Comparison of ENCODE assay signal across 17 cellular contexts in genomic region chr1:16209132-16209846, GRCh38. TPM values are rescaled to one million over a fixed set of nuclear protein-coding genes. Genes with fewer than 3 reads are reported as not detected.
A peak's percentile ranks its signal among the peaks of the same experiment; 100 is the strongest.
DNase-seq lines count a peak whose midpoint lies in the region; ATAC-seq, FAIRE-seq and TF ChIP-seq lines count a peak whose summit lies in the region.
"Had no signal": no experiment of that assay in that cellular context is flagged by ENCODE, and none has a peak within 500 bp of the region (broad histone marks: within the 10 kb centered on the region; RNA-seq: fewer than 3 reads in every experiment).

No MANE protein-coding gene starts in this region.

- in situ Hi-C loops in IMR-90 (cut with MboI; ENCODE audit: low sequenced_read_pairs): no loop called here
- in situ Hi-C loops in K562 (cut with MboI): no loop called here

- no TSS peak for BruUV-seq in IMR-90 (replicated peaks; lab: Mats Ljungman, UMichigan)
- BruUV-seq in K562 (replicated peaks; lab: Mats Ljungman, UMichigan): no TSS peak

- intact Hi-C loops in IMR-90 (cut with micrococcal nuclease): loop anchor here (5.0 kb wide), 2 partner anchors 33 to 158 kb away; partner anchors contain the start of gene SZRD1
- intact Hi-C loops in K562 (cut with micrococcal nuclease): no loop called here
- intact Hi-C loops in ascending aorta (cut with DNase I): no loop called here

- H2AFZ ChIP-seq in IMR-90 (replicated peaks; ENCODE audit: low read length, poor library complexity) (no peak overlapping the region), K562 (ENCODE audit: low read depth, low read length) (no peak overlapping the region)

- TF ChIP-seq RAD21 in IMR-90 (IDR thresholded peaks at IDR 0.05; ENCODE audit: low read length): no peak
- TF ChIP-seq RAD21 in K562 (CRISPR knock-in tag; conservative IDR thresholded peaks at IDR 0.05 in 1 of 2, IDR thresholded peaks at IDR 0.05 in 1 of 2): no peak

- peaks cover 0 to 3% (median 0%) of the 10 kb centered on the region in 3 donors for H3K36me3 Mint-ChIP-seq in naive thymus-derived CD8-positive, alpha-beta T cell

- H3K79me1 ChIP-seq in IMR-90 (ENCODE audit: low read depth in 1 of 2, low read length in 2 of 2): peaks cover 7 to 18% of the 10 kb centered on the region in 2 experiments; a peak in 3 of 4 replicates

- H3K9me1 ChIP-seq in IMR-90 (ENCODE audit: insufficient read depth, low read length): peaks cover 6% of the 10 kb centered on the region; the same call in 1 of the 2 replicates
- H3K9me1 ChIP-seq in K562 (ENCODE audit: control insufficient read depth, insufficient read depth, low read length): no peaks in the 10 kb centered on the region

- H3K9me3 ChIP-seq in BLaER1 treated with 17β-estradiol and CSF1 and Interleukin-3, amounts not matched to agents 10 nM and 100 nM (replicated peaks in 1 of 11): no peaks in the 10 kb centered on the region
- H3K9me3 ChIP-seq in IMR-90 (ENCODE audit: control insufficient read depth, insufficient read depth, low read length) (no peaks in the 10 kb centered on the region), K562 (replicated peaks; ENCODE audit: control insufficient read depth, insufficient read depth, low read depth, low read length) (no peaks in the 10 kb centered on the region), ascending aorta (no peaks in the 10 kb centered on the region)
- H3K9me3 ChIP-seq: thoracic aorta had no signal

- H2AK9ac ChIP-seq in IMR-90 (replicated peaks; ENCODE audit: low read depth, low read length, poor library complexity): peak overlapping the region; percentile 44

- peak overlapping the region in 6 of 10 donors; percentile 14 to 77 (median 43) for H3K27ac Mint-ChIP-seq in naive thymus-derived CD8-positive, alpha-beta T cell
- H3K27ac Mint-ChIP-seq: activated CD4-positive, alpha-beta T cell treated with anti-CD3 and anti-CD28 coated beads, Interleukin-2, amount 10 ng/mL, durations not matched to agents 24 days and 14 days had no signal

- peaks cover 8% of the 10 kb centered on the region; the same call in 2 of the 3 replicates for H3K79me2 ChIP-seq in K562 (ENCODE audit: control insufficient read depth, insufficient read depth, low read length)

- H4K5ac ChIP-seq in IMR-90 (ENCODE audit: low read depth, low read length): no peak overlapping the region; the same call in 1 of the 2 replicates

- no peak overlapping the region for H3K18ac ChIP-seq in IMR-90 (ENCODE audit: low read depth, low read length)

- TF ChIP-seq POLR2A in IMR-90 (IDR thresholded peaks at IDR 0.05; ENCODE audit: low read depth, low read length) (no peak), K562 (conservative IDR thresholded peaks at IDR 0.05) (no peak)

- dilution Hi-C loops in IMR-90 (cut with HindIII; ENCODE audit: low sequenced_read_pairs, unreplicated experiment): no loop called here

- H3K36me3 ChIP-seq in BLaER1 treated with 17β-estradiol and CSF1 and Interleukin-3, amounts not matched to agents 10 nM and 100 nM: peaks cover 0 to 10% (median 6%) of the 10 kb centered on the region in 11 experiments; a peak in 12 of 22 replicates
- no peaks in the 10 kb centered on the region for H3K36me3 ChIP-seq in IMR-90 (ENCODE audit: control insufficient read depth, insufficient read depth, low read length)
- H3K36me3 ChIP-seq in K562 (ENCODE audit: control insufficient read depth, insufficient read depth, low read length): no peaks in the 10 kb centered on the region
- H3K36me3 ChIP-seq in ascending aorta: no peaks in the 10 kb centered on the region
- H3K36me3 ChIP-seq: thoracic aorta had no signal

- H3K27ac ChIP-seq in BLaER1 treated with 17β-estradiol and CSF1 and Interleukin-3, amounts not matched to agents 10 nM and 100 nM: peak overlapping the region in 4 of 11 experiments; percentile 13 to 30 (median 20); a peak in 3 of 22 replicates
- H3K27ac ChIP-seq in IMR-90 (ENCODE audit: insufficient read depth, low read length) (no peak overlapping the region; the same call in 1 of the 2 replicates), K562 (ENCODE audit: extremely low read depth, low read depth, low read length) (no peak overlapping the region), ascending aorta (no peak overlapping the region)
- H3K27ac ChIP-seq: thoracic aorta had no signal

- no peak overlapping the region for H3K23ac ChIP-seq in IMR-90 (ENCODE audit: low read depth, low read length)

- H2BK5ac ChIP-seq in IMR-90 (ENCODE audit: low read depth, low read length, poor library complexity, severe bottlenecking): no peak overlapping the region

- 88% methylated on average over 4 of the region's 9 CpGs; no CpG with 5 or more reads in 1 of the 2 experiments for WGBS in IMR-90 (ENCODE audit: extremely low coverage in 2 of 2, insufficient read length in 1 of 2), 2 experiments
- 63% methylated on average over 9 of the region's 9 CpGs for WGBS in K562 (ENCODE audit: insufficient coverage, low coverage, missing lambda C conversion rate)

- H4K20me1 ChIP-seq in BLaER1 treated with 17β-estradiol and CSF1 and Interleukin-3, amounts not matched to agents 10 nM and 100 nM: no peaks in the 10 kb centered on the region
- H4K20me1 ChIP-seq in IMR-90 (ENCODE audit: insufficient read depth, low read length) (no peaks in the 10 kb centered on the region), K562 (replicated peaks; ENCODE audit: control insufficient read depth, insufficient read depth, low read length) (no peaks in the 10 kb centered on the region)

- no peak for TF ChIP-seq EP300 in K562 (IDR thresholded peaks at IDR 0.05; ENCODE audit: low read length)

- H3K4me2 ChIP-seq in BLaER1 treated with 17β-estradiol and CSF1 and Interleukin-3, amounts not matched to agents 10 nM and 100 nM: peak overlapping the region in 8 of 11 experiments; percentile 73 to 87 (median 86); a peak in 11 of 22 replicates
- peak overlapping the region; percentile 20; the same call in 1 of the 2 replicates for H3K4me2 ChIP-seq in IMR-90 (ENCODE audit: low read depth, low read length)
- H3K4me2 ChIP-seq in K562 (ENCODE audit: insufficient read depth, low read length): no peak overlapping the region

- no peaks in the 10 kb centered on the region for H3K9me3 Mint-ChIP-seq in naive thymus-derived CD8-positive, alpha-beta T cell
- H3K9me3 Mint-ChIP-seq: activated CD4-positive, alpha-beta T cell treated with anti-CD3 and anti-CD28 coated beads, Interleukin-2, amount 10 ng/mL, durations not matched to agents 24 days and 14 days had no signal

- no peak overlapping the region for H3K56ac ChIP-seq in IMR-90 (ENCODE audit: extremely low read depth, insufficient read depth, low read length)

- no peak for FAIRE-seq in K562 (lab: Jason Lieb, UNC)
- FAIRE-seq: TTC549 had no signal

- H3K27me3 ChIP-seq in BLaER1 treated with 17β-estradiol and CSF1 and Interleukin-3, amounts not matched to agents 10 nM and 100 nM: no peaks in the 10 kb centered on the region
- H3K27me3 ChIP-seq in IMR-90 (ENCODE audit: control insufficient read depth, insufficient read depth, low read length): no peaks in the 10 kb centered on the region
- no peaks in the 10 kb centered on the region for H3K27me3 ChIP-seq in K562 (ENCODE audit: control insufficient read depth in 2 of 2, insufficient read depth in 2 of 2, low read length in 2 of 2)
- H3K27me3 ChIP-seq in ascending aorta: no peaks in the 10 kb centered on the region

- no peak overlapping the region for H2BK120ac ChIP-seq in IMR-90 (ENCODE audit: low read depth, low read length)

- H3K4me1 ChIP-seq in BLaER1 treated with 17β-estradiol and CSF1 and Interleukin-3, amounts not matched to agents 10 nM and 100 nM: peaks cover 31 to 46% (median 41%) of the 10 kb centered on the region in 10 experiments
- H3K4me1 ChIP-seq in IMR-90 (ENCODE audit: control insufficient read depth, insufficient read depth, low read length) (peaks cover 9% of the 10 kb centered on the region), K562 (replicated peaks in 1 of 2; ENCODE audit: control insufficient read depth in 2 of 2, insufficient read depth in 2 of 2, low read length in 2 of 2) (peaks cover 26 to 54% of the 10 kb centered on the region in 2 experiments), ascending aorta (peaks cover 12 to 16% of the 10 kb centered on the region in 2 donors)

- H3K9ac ChIP-seq in BLaER1 treated with 17β-estradiol and CSF1 and Interleukin-3, amounts not matched to agents 10 nM and 100 nM: peak overlapping the region in 5 of 11 experiments; percentile 23 to 49 (median 42); a peak in 2 of 22 replicates
- H3K9ac ChIP-seq in IMR-90 (ENCODE audit: low read depth, low read length) (0 out of 2 replicates have a peak overlapping the region, but pooled peaks have one; percentile 37), K562 (ENCODE audit: insufficient read depth in 1 of 2, low read depth in 2 of 2, low read length in 2 of 2) (peak overlapping the region in 1 of 2 experiments; percentile 90; a peak in 2 of 4 replicates)

- H3K27me3 Mint-ChIP-seq in naive thymus-derived CD8-positive, alpha-beta T cell: no peaks in the 10 kb centered on the region

- peak overlapping the region in 4 of 10 donors; percentile 16 to 64 (median 37) for H3K4me3 Mint-ChIP-seq in naive thymus-derived CD8-positive, alpha-beta T cell

- peaks cover 0 to 14% (median 12%) of the 10 kb centered on the region in 4 donors for H3K4me1 Mint-ChIP-seq in naive thymus-derived CD8-positive, alpha-beta T cell

- CTCF ChIA-PET in IMR-90 (lab: Yijun Ruan, JAX) (no interaction called here), K562 (lab: Yijun Ruan, JAX; ENCODE audit: low intra/inter-chr PET ratio) (no interaction called here)

- POLR2A ChIA-PET in IMR-90 (lab: Charles Lee; ENCODE audit: unreplicated experiment) (interaction anchor here (0.5 kb wide), 1 partner anchor 17 kb away, joined by 3 read pairs; no protein-coding TSS in a partner anchor), K562 (lab: Yijun Ruan, JAX) (interaction anchor here (0.6 to 3.7 kb wide), 2 partner anchors 8 to 229 kb away, joined by 3 to 21 read pairs; no protein-coding TSS in a partner anchor)
- POLR2A ChIA-PET in naive thymus-derived CD8-positive, alpha-beta T cell (lab: Charles Lee): interaction anchor here (3.1 kb wide), 1 partner anchor 8 kb away, joined by 28 read pairs; no protein-coding TSS in a partner anchor

- H2BK20ac ChIP-seq in IMR-90 (ENCODE audit: low read depth, low read length): no peak overlapping the region

- no peak for TF ChIP-seq CTCF in IMR-90 (conservative IDR thresholded peaks at IDR 0.05; ENCODE audit: low read depth, low read length)
- TF ChIP-seq CTCF in K562 (IDR thresholded peaks at IDR 0.05 in 2 of 3, conservative IDR thresholded peaks at IDR 0.05 in 1 of 3; ENCODE audit: insufficient read depth in 2 of 3, low read depth in 1 of 3, low read length in 3 of 3): no peak
- no peak for TF ChIP-seq CTCF in ascending aorta (IDR thresholded peaks at IDR 0.05)

- peak overlapping the region; percentile 20; the same call in 1 of the 2 replicates for H4K91ac ChIP-seq in IMR-90 (ENCODE audit: insufficient read depth, low read depth, low read length)

- peak overlapping the region; percentile 45; the same call in 1 of the 2 replicates for H2AK5ac ChIP-seq in IMR-90 (ENCODE audit: low read depth, low read length)

- H2BK15ac ChIP-seq in IMR-90 (ENCODE audit: low read depth, low read length): no peak overlapping the region

- H4K8ac ChIP-seq in IMR-90 (ENCODE audit: low read depth in 2 of 2, low read length in 2 of 2): peak overlapping the region; percentile 13 to 24; a peak in 2 of 4 replicates

- 0 out of 2 replicates have a peak overlapping the region, but pooled peaks have one; percentile 16 for H3K14ac ChIP-seq in IMR-90 (replicated peaks; ENCODE audit: low read depth, low read length)

- DNase-seq in IMR-90: no peak
- no peak for DNase-seq in K562 (ENCODE audit: extremely low read depth in 1 of 4, low spot score in 3 of 4)
- no peak for DNase-seq in naive thymus-derived CD8-positive, alpha-beta T cell
- no peak for DNase-seq in ascending aorta (ENCODE audit: low spot score in 2 of 2)
- no peak for DNase-seq in NCI-H526 treated with DMSO at 0.1 percent for 48 hours (lab: John Stamatoyannopoulos, UW)
- DNase-seq: activated CD4-positive, alpha-beta T cell treated with anti-CD3 and anti-CD28 coated beads, Interleukin-2, amount 10 ng/mL, durations not matched to agents 24 days and 14 days; activated CD8-positive, alpha-beta memory T cell treated with anti-CD3 and anti-CD28 coated beads, Interleukin-2, amount 50 U/mL, for 48 hours; activated gamma-delta T cell; cortex of kidney; foreskin fibroblast; NCI-H1930; retina had no signal

- H3K4me3 ChIP-seq in BLaER1 treated with 17β-estradiol and CSF1 and Interleukin-3, amounts not matched to agents 10 nM and 100 nM: no peak overlapping the region
- H3K4me3 ChIP-seq in IMR-90 (ENCODE audit: insufficient read depth, low read depth, low read length) (peak overlapping the region; percentile 8; the same call in 1 of the 2 replicates), K562 (no peak overlapping the region), ascending aorta (no peak overlapping the region)
- H3K4me3 ChIP-seq: thoracic aorta had no signal

- peak overlapping the region; percentile 10 for H3K4ac ChIP-seq in IMR-90 (ENCODE audit: low read depth, low read length)

- ATAC-seq in IMR-90 (ENCODE audit: low read depth) (no peak), K562 (no peak), HG03520 (IDR thresholded peaks at IDR 0.05; ENCODE audit: unreplicated experiment) (no peak), HG02763 (IDR thresholded peaks at IDR 0.05; ENCODE audit: unreplicated experiment) (no peak)
- ATAC-seq in naive thymus-derived CD8-positive, alpha-beta T cell: no peak

RNA-seq across cellular contexts. Expression of gene ARHGEF19, which starts 3.2 kb away (rescaled TPM):
- total RNA-seq in IMR-90 (2012; rRNA removed) (3.3 and 4.5 TPM in 2 replicates), K562 (2014; rRNA removed) (6.3 and 7.0 TPM in 2 replicates), K562 (2014; rRNA removed; fragmentation: Illumina TruSeq; extraction: Trizol) (2.7 and 4.3 TPM in 2 replicates), K562 (2015; rRNA removed; fragmentation: Illumina TruSeq; extraction: Trizol) (5.2 and 6.0 TPM in 2 replicates), K562 (2021) (11.2 and 15.1 TPM in 2 replicates), ascending aorta (1.5 TPM)
- polyA plus RNA-seq in IMR-90 (2012; rRNA removed) (16.8 and 17.2 TPM in 2 replicates), K562 (2011; rRNA removed) (21.0 and 33.1 TPM in 2 replicates), K562 (2014; fragmentation: Illumina TruSeq; extraction: Trizol) (4.4 and 10.8 TPM in 2 replicates), K562 (2014; fragmentation: Nextera tagmentation; extraction: Ambion mirVana) (1 to 10 TPM in 1 of 2 experiments, under 1 TPM in 1; 0.73 to 1.1 TPM), K562 (2014; rRNA removed) (14.8 and 17.1 TPM in 2 replicates)
- 13.6 and 18.3 TPM in 2 replicates for polyA plus RNA-seq in IMR-90 (2012; cell fraction: cytosol; rRNA removed)
- 34.8 and 65.2 TPM in 2 replicates for polyA plus RNA-seq in IMR-90 (2012; cell fraction: nucleus; rRNA removed; ENCODE audit: low replicate concordance)
- total RNA-seq in K562 (2011; cell fraction: chromatin; rRNA removed; ENCODE audit: low replicate concordance): 15.4 and 51.0 TPM in 2 replicates
- total RNA-seq in K562 (2011; cell fraction: nucleolus; rRNA removed): 25.4 and 38.4 TPM in 2 replicates
- 20.2 and 22.1 TPM in 2 replicates for total RNA-seq in K562 (2011; cell fraction: nucleoplasm; rRNA removed)
- 31.5 and 39.3 TPM in 2 replicates for polyA plus RNA-seq in K562 (2011; cell fraction: cytosol; rRNA removed)
- polyA plus RNA-seq in K562 (2011; cell fraction: nucleus; rRNA removed): 84.8 and 93.8 TPM in 2 replicates
- 14.3 and 15.2 TPM in 2 replicates for polyA plus RNA-seq in K562 (2012)
- polyA minus RNA-seq in K562 (2011; rRNA and poly(A)+ RNA removed): 7.3 and 9.1 TPM in 2 replicates
- 9.3 and 17.2 TPM in 2 replicates for polyA minus RNA-seq in K562 (2011; cell fraction: cytosol; rRNA and poly(A)+ RNA removed)
- 17.2 and 21.5 TPM in 2 replicates for polyA minus RNA-seq in K562 (2011; cell fraction: nucleus; rRNA and poly(A)+ RNA removed)
- total RNA-seq in naive thymus-derived CD8-positive, alpha-beta T cell: 10 to 100 TPM; 11.9 to 12.7 TPM
- polyA plus RNA-seq in naive thymus-derived CD8-positive, alpha-beta T cell: 1 to 10 TPM; 6.4 to 8.9 (median 7.7) TPM

RNA-seq across cellular contexts. Expression of gene CPLANE2, which starts 27.7 kb away (rescaled TPM):
- 3.2 and 3.3 TPM in 2 replicates for total RNA-seq in IMR-90 (2012; rRNA removed)
- 5.8 and 7.5 TPM in 2 replicates for polyA plus RNA-seq in IMR-90 (2012; rRNA removed)
- polyA plus RNA-seq in IMR-90 (2012; cell fraction: cytosol; rRNA removed): 3.2 and 10.3 TPM in 2 replicates
- polyA plus RNA-seq in IMR-90 (2012; cell fraction: nucleus; rRNA removed; ENCODE audit: low replicate concordance): 3.8 and 21.9 TPM in 2 replicates
- 6.0 and 32.3 TPM in 2 replicates for total RNA-seq in K562 (2011; cell fraction: chromatin; rRNA removed; ENCODE audit: low replicate concordance)
- 25.7 and 37.9 TPM in 2 replicates for total RNA-seq in K562 (2011; cell fraction: nucleolus; rRNA removed)
- 15.3 and 20.1 TPM in 2 replicates for total RNA-seq in K562 (2011; cell fraction: nucleoplasm; rRNA removed)
- 19.9 and 27.8 TPM in 2 replicates for total RNA-seq in K562 (2014; rRNA removed)
- total RNA-seq in K562 (2014; rRNA removed; fragmentation: Illumina TruSeq; extraction: Trizol): 3.3 and 3.7 TPM in 2 replicates
- total RNA-seq in K562 (2015; rRNA removed; fragmentation: Illumina TruSeq; extraction: Trizol): 8.0 and 8.3 TPM in 2 replicates
- total RNA-seq in K562 (2021): 17.8 and 20.9 TPM in 2 replicates
- polyA plus RNA-seq in K562 (2011; rRNA removed): 10.9 and 15.9 TPM in 2 replicates
- polyA plus RNA-seq in K562 (2011; cell fraction: cytosol; rRNA removed): 14.2 and 28.7 TPM in 2 replicates
- polyA plus RNA-seq in K562 (2011; cell fraction: nucleus; rRNA removed): 22.8 and 30.9 TPM in 2 replicates
- polyA plus RNA-seq in K562 (2012): 16.0 and 21.8 TPM in 2 replicates
- polyA plus RNA-seq in K562 (2014; fragmentation: Illumina TruSeq; extraction: Trizol): 8.1 and 13.6 TPM in 2 replicates
- polyA plus RNA-seq in K562 (2014; fragmentation: Nextera tagmentation; extraction: Ambion mirVana): under 1 TPM; 0.17 to 0.32 TPM
- polyA plus RNA-seq in K562 (2014; rRNA removed): 10.3 and 15.5 TPM in 2 replicates
- 11.8 and 19.8 TPM in 2 replicates for polyA minus RNA-seq in K562 (2011; rRNA and poly(A)+ RNA removed)
- 18.6 and 24.7 TPM in 2 replicates for polyA minus RNA-seq in K562 (2011; cell fraction: cytosol; rRNA and poly(A)+ RNA removed)
- 21.7 and 22.7 TPM in 2 replicates for polyA minus RNA-seq in K562 (2011; cell fraction: nucleus; rRNA and poly(A)+ RNA removed)
- 1 to 10 TPM; 8.8 to 9.6 TPM for total RNA-seq in naive thymus-derived CD8-positive, alpha-beta T cell
- polyA plus RNA-seq in naive thymus-derived CD8-positive, alpha-beta T cell: 1 to 10 TPM; 1.7 to 2.9 (median 2.7) TPM
- total RNA-seq in ascending aorta: not detected

RNA-seq across cellular contexts. Expression of gene EPHA2, which starts 53.4 kb away (rescaled TPM):
- total RNA-seq in IMR-90 (2012; rRNA removed) (22.5 and 24.0 TPM in 2 replicates), K562 (2014; rRNA removed) (not detected in 2 replicates), K562 (2014; rRNA removed; fragmentation: Illumina TruSeq; extraction: Trizol) (0.04 and 0.06 TPM in 2 replicates), K562 (2015; rRNA removed; fragmentation: Illumina TruSeq; extraction: Trizol) (not detected in 2 replicates), K562 (2021) (0.36 and 0.40 TPM in 2 replicates), ascending aorta (42.7 TPM)
- polyA plus RNA-seq in IMR-90 (2012; rRNA removed) (72.6 and 82.5 TPM in 2 replicates), K562 (2011; rRNA removed) (0.16 and 0.17 TPM in 2 replicates), K562 (2014; fragmentation: Illumina TruSeq; extraction: Trizol) (0.07 and 0.12 TPM in 2 replicates), K562 (2014; fragmentation: Nextera tagmentation; extraction: Ambion mirVana) (not detected), K562 (2014; rRNA removed) (0.05 TPM in 2 replicates)
- 65.8 and 89.5 TPM in 2 replicates for polyA plus RNA-seq in IMR-90 (2012; cell fraction: cytosol; rRNA removed)
- 96.5 and 215 TPM in 2 replicates for polyA plus RNA-seq in IMR-90 (2012; cell fraction: nucleus; rRNA removed; ENCODE audit: low replicate concordance)
- total RNA-seq in K562 (2011; cell fraction: chromatin; rRNA removed; ENCODE audit: low replicate concordance): 0.55 and 1.5 TPM in 2 replicates
- total RNA-seq in K562 (2011; cell fraction: nucleolus; rRNA removed): 0.79 and 1.2 TPM in 2 replicates
- total RNA-seq in K562 (2011; cell fraction: nucleoplasm; rRNA removed): 0.15 and 0.23 TPM in 2 replicates
- 0.09 and 0.70 TPM in 2 replicates for polyA plus RNA-seq in K562 (2011; cell fraction: cytosol; rRNA removed)
- 0.24 and 0.92 TPM in 2 replicates for polyA plus RNA-seq in K562 (2011; cell fraction: nucleus; rRNA removed)
- polyA plus RNA-seq in K562 (2012): 0.07 and 0.09 TPM in 2 replicates
- 0.15 and 0.28 TPM in 2 replicates for polyA minus RNA-seq in K562 (2011; rRNA and poly(A)+ RNA removed)
- polyA minus RNA-seq in K562 (2011; cell fraction: cytosol; rRNA and poly(A)+ RNA removed): 1.7 and 2.2 TPM in 2 replicates
- polyA minus RNA-seq in K562 (2011; cell fraction: nucleus; rRNA and poly(A)+ RNA removed): 0.33 and 0.81 TPM in 2 replicates
- total RNA-seq in naive thymus-derived CD8-positive, alpha-beta T cell: not detected
- polyA plus RNA-seq in naive thymus-derived CD8-positive, alpha-beta T cell: not detected
- total RNA-seq: activated CD4-positive, alpha-beta T cell treated with anti-CD3 and anti-CD28 coated beads, Interleukin-2, amount 10 ng/mL, durations not matched to agents 24 days and 14 days had no signal
